ENCODE assay signal across 8 cellular contexts in genomic region chr15:83065431-83065830, GRCh38. TPM values are rescaled to one million over a fixed set of nuclear protein-coding genes. Genes with fewer than 3 reads are reported as not detected.
A peak's percentile ranks its signal among the peaks of the same experiment; 100 is the strongest.
DNase-seq lines count a peak whose midpoint lies in the region; ATAC-seq and TF ChIP-seq lines count a peak whose summit lies in the region.

No MANE protein-coding gene starts in this region.

- TF ChIP-seq CTCF in A673 (conservative IDR thresholded peaks at IDR 0.05; ENCODE audit: low read depth, low read length): no peak
- no peak for TF ChIP-seq CTCF in brain microvascular endothelial cell (IDR thresholded peaks at IDR 0.05; ENCODE audit: low read depth, low read length, missing control alignments)

- H3K36me3 ChIP-seq in A673 (ENCODE audit: insufficient read depth, low read length, poor library complexity, severe bottlenecking) (no peaks in the 10 kb centered on the region), brain microvascular endothelial cell (replicated peaks) (no peaks in the 10 kb centered on the region)

- H3K27ac ChIP-seq in A673 (ENCODE audit: low read depth, low read length, poor library complexity, severe bottlenecking) (peak overlapping the region; percentile 91), brain microvascular endothelial cell (no peak overlapping the region)

- CTCF ChIA-PET in A673 (lab: Charles Lee): no interaction called here

- in situ Hi-C loops in brain microvascular endothelial cell (cut with HindIII; ENCODE audit: low pct_ligation_motif_present, low sequenced_read_pairs): no loop called here

- no peak for ATAC-seq in HG03460 (IDR thresholded peaks at IDR 0.05; ENCODE audit: unreplicated experiment)

- intact Hi-C loops in A673 (cut with micrococcal nuclease; ENCODE audit: unreplicated experiment) (no loop called here), posterior cingulate gyrus (cut with DNase I) (loop anchor here (5.0 kb wide), 1 partner anchor 142 kb away; the partner anchor contains the start of gene HDGFL3)

- POLR2A ChIA-PET in A673 (lab: Charles Lee; ENCODE audit: low non-redundant PET): no interaction called here

- H3K27me3 ChIP-seq in A673 (replicated peaks; ENCODE audit: insufficient read depth, low read depth, low read length, poor library complexity): no peaks in the 10 kb centered on the region
- no peaks in the 10 kb centered on the region for H3K27me3 ChIP-seq in brain microvascular endothelial cell (replicated peaks)
- H3K27me3 ChIP-seq in mononuclear cell (ENCODE audit: insufficient read depth, low read length): no peaks in the 10 kb centered on the region

- H3K4me3 ChIP-seq in A673 (ENCODE audit: low read depth, low read length, poor library complexity, severe bottlenecking): peak overlapping the region; percentile 95
- H3K4me3 ChIP-seq in brain microvascular endothelial cell (ENCODE audit: low read depth, low read length): peak overlapping the region; percentile 87
- peak overlapping the region; percentile 86 for H3K4me3 ChIP-seq in mononuclear cell (ENCODE audit: low read length)

- H3K4me1 ChIP-seq in A673 (ENCODE audit: insufficient read depth, low read length, poor library complexity, severe bottlenecking): peaks cover 48% of the 10 kb centered on the region
- H3K4me1 ChIP-seq in mononuclear cell (ENCODE audit: insufficient read depth, low read length): peaks cover 44% of the 10 kb centered on the region

- DNase-seq in A673 (ENCODE audit: low spot score): no peak
- peak; percentile 17 for DNase-seq in HT-29 (ENCODE audit: low spot score)
- DNase-seq in brain microvascular endothelial cell: no peak
- no peak for DNase-seq in retina
- no peak for DNase-seq in posterior cingulate gyrus
- no peak for DNase-seq in DMS114 treated with DMSO at 0.1 percent for 48 hours (lab: John Stamatoyannopoulos, UW; ENCODE audit: unreplicated experiment)

- no peaks in the 10 kb centered on the region for H3K9me3 ChIP-seq in A673 (ENCODE audit: low read depth, low read length, poor library complexity, severe bottlenecking)
- H3K9me3 ChIP-seq in mononuclear cell (ENCODE audit: low read depth, low read length): no peaks in the 10 kb centered on the region

- no TSS peak for BruUV-seq in A673 (replicated peaks; lab: Mats Ljungman, UMichigan)

RNA-seq across cellular contexts. Expression of gene BTBD1, which starts 1.6 kb away (rescaled TPM):
- total RNA-seq in A673 (2021) (56.7 and 58.3 TPM in 2 replicates), mononuclear cell (77.3 TPM)
- 90.3 and 111 TPM in 2 replicates for total RNA-seq in HT-29 (2014; rRNA removed; shearing (Covaris generic))

RNA-seq across cellular contexts. Expression of gene TM6SF1, which starts 42.0 kb away (rescaled TPM):
- 1.8 and 2.4 TPM in 2 replicates for total RNA-seq in A673 (2021)
- not detected in 2 replicates for total RNA-seq in HT-29 (2014; rRNA removed; shearing (Covaris generic))
- 5.6 TPM for total RNA-seq in mononuclear cell

RNA-seq across cellular contexts. Expression of gene C15orf40, which starts 54.0 kb away (rescaled TPM):
- total RNA-seq in A673 (2021): 20.6 and 30.6 TPM in 2 replicates
- 17.4 and 26.7 TPM in 2 replicates for total RNA-seq in HT-29 (2014; rRNA removed; shearing (Covaris generic))
- total RNA-seq in mononuclear cell: 14.2 TPM
